8 cellular contexts compared by ENCODE assay signal in genomic region chr4:9532863-9533192, GRCh38.
DNase-seq lines count a peak whose midpoint lies in the region; ATAC-seq, FAIRE-seq and TF ChIP-seq lines count a peak whose summit lies in the region.
"Not testable (repeated sequence)": the region's sequence is repeated elsewhere in the genome, so short reads cannot be mapped to it uniquely, and the experiment has no call there.

No MANE protein-coding gene starts in this region.

- peak overlapping the region; percentile 75 for H3K4me2 ChIP-seq in A549
- H3K4me2 ChIP-seq in neural cell (ENCODE audit: low read length): not testable (repeated sequence)

- not testable (repeated sequence) for H3K4me1 ChIP-seq in A549
- peaks cover 0 to 16% (median 8%) of the 10 kb centered on the region in 6 donors for H3K4me1 ChIP-seq in spleen

- peak overlapping the region; percentile 60 for H3K9ac ChIP-seq in neural cell (ENCODE audit: low read length)

- not testable (repeated sequence) for H3K27ac Mint-ChIP-seq in T-helper 2 cell treated with Interferon-gamma antibody and Interleukin-4, amounts not matched to agents 5 μg/mL and 100 μg/mL, for 36 hours; activated naive CD8-positive, alpha-beta T cell treated with anti-CD3 and anti-CD28 coated beads for 36 hours; immature natural killer cell

- not testable (repeated sequence) for H3K36me3 Mint-ChIP-seq in T-helper 2 cell treated with Interferon-gamma antibody and Interleukin-4, amounts not matched to agents 5 μg/mL and 100 μg/mL, for 36 hours (ENCODE audit: low read depth); activated naive CD8-positive, alpha-beta T cell treated with anti-CD3 and anti-CD28 coated beads for 36 hours; immature natural killer cell

- H3K27me3 ChIP-seq in neural cell (ENCODE audit: insufficient read depth, low read depth, low read length): not testable (repeated sequence)
- peaks cover 0 to 57% (median 6%) of the 10 kb centered on the region in 7 donors for H3K27me3 ChIP-seq in spleen (replicated peaks in 1 of 7)

- TF ChIP-seq EP300 in A549 (IDR thresholded peaks at IDR 0.05); neural cell (conservative IDR thresholded peaks at IDR 0.05; ENCODE audit: poor library complexity, severe bottlenecking): not testable (repeated sequence)

- not testable (repeated sequence) for H4K20me1 ChIP-seq in neural cell (ENCODE audit: insufficient read depth)

- H3K4me3 ChIP-seq in A549: peak overlapping the region; percentile 40; the same call in 1 of the 3 replicates
- H3K4me3 ChIP-seq in HFF-Myc (replicated peaks; ENCODE audit: low read depth, low read length): peak overlapping the region; percentile 43
- peak overlapping the region; percentile 79 for H3K4me3 ChIP-seq in epithelial cell of proximal tubule (ENCODE audit: low read depth, low read length)
- peak overlapping the region; percentile 72 for H3K4me3 ChIP-seq in neural cell (ENCODE audit: low read length)
- H3K4me3 ChIP-seq in spleen: peak overlapping the region in 6 of 8 donors; percentile 40 to 76 (median 49)

- CTCF ChIA-PET in A549 (lab: Yijun Ruan, JAX): interaction anchor here (1.0 to 1.4 kb wide), 3 partner anchors 12 to 70 kb away, joined by 3 to 4 read pairs (median 3); no protein-coding TSS in a partner anchor

- H3K27ac ChIP-seq in A549: peak overlapping the region in 1 of 2 experiments; percentile 81; a peak in 2 of 6 replicates
- not testable (repeated sequence) for H3K27ac ChIP-seq in neural cell (ENCODE audit: low read length); spleen

- WGBS in A549 (ENCODE audit: missing lambda C conversion rate): 51% methylated on average over 10 of the region's 15 CpGs
- 3 to 15% (median 10%) methylated on average over 10 to 15 of the region's 15 CpGs for WGBS in spleen, 5 donors

- FAIRE-seq in A549 (lab: Jason Lieb, UNC): not testable (repeated sequence)

- TF ChIP-seq CTCF in A549 (IDR thresholded peaks at IDR 0.05); HFF-Myc (IDR thresholded peaks at IDR 0.05; ENCODE audit: low read depth, low read length, missing control alignments); epithelial cell of proximal tubule (conservative IDR thresholded peaks at IDR 0.05; ENCODE audit: low read depth, low read length); neural cell (IDR thresholded peaks at IDR 0.05; ENCODE audit: poor library complexity, severe bottlenecking); spleen (IDR thresholded peaks at IDR 0.05 in 8 of 11, conservative IDR thresholded peaks at IDR 0.05 in 3 of 11): not testable (repeated sequence)

- not testable (repeated sequence) for H3K9me3 Mint-ChIP-seq in T-helper 2 cell treated with Interferon-gamma antibody and Interleukin-4, amounts not matched to agents 5 μg/mL and 100 μg/mL, for 36 hours; activated naive CD8-positive, alpha-beta T cell treated with anti-CD3 and anti-CD28 coated beads for 36 hours; immature natural killer cell

- DNase-seq in A549 (ENCODE audit: low read depth in 1 of 2, low spot score in 1 of 2); HFF-Myc (ENCODE audit: extremely low read depth, low read depth); T-helper 2 cell treated with Interferon-gamma antibody and Interleukin-4, amounts not matched to agents 5 μg/mL and 100 μg/mL, for 36 hours (ENCODE audit: low spot score); activated naive CD8-positive, alpha-beta T cell treated with anti-CD3 and anti-CD28 coated beads for 36 hours; epithelial cell of proximal tubule (ENCODE audit: low read depth); spleen: not testable (repeated sequence)
- peak in 1 of 3 donors; percentile 2 for DNase-seq in immature natural killer cell

- H3K79me2 ChIP-seq in neural cell (replicated peaks; ENCODE audit: insufficient read depth, low read length): not testable (repeated sequence)

- H3F3A ChIP-seq in neural cell (ENCODE audit: insufficient read depth, low read length, poor library complexity, severe bottlenecking): not testable (repeated sequence)

- H3K4me1 Mint-ChIP-seq in T-helper 2 cell treated with Interferon-gamma antibody and Interleukin-4, amounts not matched to agents 5 μg/mL and 100 μg/mL, for 36 hours (ENCODE audit: low read depth); activated naive CD8-positive, alpha-beta T cell treated with anti-CD3 and anti-CD28 coated beads for 36 hours; immature natural killer cell: not testable (repeated sequence)

- intact Hi-C loops in spleen (cut with DNase I; ENCODE audit: low total_unique reads): not testable (repeated sequence)

- not testable (repeated sequence) for H3K9me3 ChIP-seq in A549; neural cell (ENCODE audit: low read length); spleen

- peaks cover 23% of the 10 kb centered on the region for H3K27me3 Mint-ChIP-seq in T-helper 2 cell treated with Interferon-gamma antibody and Interleukin-4, amounts not matched to agents 5 μg/mL and 100 μg/mL, for 36 hours (ENCODE audit: low read depth)
- H3K27me3 Mint-ChIP-seq in activated naive CD8-positive, alpha-beta T cell treated with anti-CD3 and anti-CD28 coated beads for 36 hours: peaks cover 44% of the 10 kb centered on the region
- H3K27me3 Mint-ChIP-seq in immature natural killer cell (ENCODE audit: low read depth in 3 of 3): not testable (repeated sequence)

- TF ChIP-seq POLR2A in A549 (IDR thresholded peaks at IDR 0.05; ENCODE audit: low read length); spleen (IDR thresholded peaks at IDR 0.05): not testable (repeated sequence)

- H3K4me3 Mint-ChIP-seq in T-helper 2 cell treated with Interferon-gamma antibody and Interleukin-4, amounts not matched to agents 5 μg/mL and 100 μg/mL, for 36 hours: peak overlapping the region; percentile 68
- peak overlapping the region; percentile 70 for H3K4me3 Mint-ChIP-seq in activated naive CD8-positive, alpha-beta T cell treated with anti-CD3 and anti-CD28 coated beads for 36 hours
- peak overlapping the region; percentile 58 to 80 (median 69) for H3K4me3 Mint-ChIP-seq in immature natural killer cell

- not testable (repeated sequence) for H3K36me3 ChIP-seq in neural cell (ENCODE audit: insufficient read depth, low read length); spleen

- TF ChIP-seq RAD21 in A549 (conservative IDR thresholded peaks at IDR 0.05 in 1 of 2, IDR thresholded peaks at IDR 0.05 in 1 of 2); neural cell (conservative IDR thresholded peaks at IDR 0.05): not testable (repeated sequence)

- POLR2A ChIA-PET in A549 (lab: Yijun Ruan, JAX): not testable (repeated sequence)

- H2AFZ ChIP-seq in neural cell (ENCODE audit: low read depth, low read length): not testable (repeated sequence)

- not testable (repeated sequence) for H3K9me2 ChIP-seq in neural cell (ENCODE audit: insufficient read depth, low read length)

- not testable (repeated sequence) for ATAC-seq in A549
